Comparison of ENCODE assay signal across 8 cellular contexts in the genomic region with DNA sequence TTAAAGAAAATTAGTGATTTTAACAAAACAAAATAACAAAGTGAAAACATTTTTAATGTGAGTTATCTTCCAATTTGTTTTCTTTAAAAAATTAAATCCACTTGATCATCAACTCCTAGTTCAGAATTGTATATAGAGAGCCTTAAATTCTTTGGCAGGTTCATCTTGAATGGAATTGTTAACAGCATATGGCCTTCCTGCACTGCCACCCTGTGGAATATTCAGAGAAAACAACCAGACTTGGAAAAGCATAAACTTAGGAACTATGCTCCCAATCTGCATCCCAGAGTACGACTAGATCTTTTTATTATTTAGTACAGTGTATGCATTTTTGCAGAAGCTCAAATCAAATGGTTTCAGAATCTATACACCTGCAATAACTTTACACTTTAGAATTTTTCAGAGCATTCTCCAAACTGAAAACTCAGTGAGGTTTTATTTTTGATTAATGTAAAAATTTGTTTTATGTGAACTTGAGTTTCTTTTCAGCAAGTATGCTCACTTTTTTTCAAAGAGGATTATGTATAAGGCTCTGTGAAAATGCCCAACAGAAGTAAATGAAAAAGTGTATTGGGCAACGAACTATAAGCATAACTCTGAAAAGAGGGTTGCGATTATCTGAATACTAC. TPM values are rescaled to one million over a fixed set of nuclear protein-coding genes. Genes with fewer than 3 reads are reported as not detected.
DNase-seq lines count a peak whose midpoint lies in the region; ATAC-seq and TF ChIP-seq lines count a peak whose summit lies in the region.

No MANE protein-coding gene starts in this region.

- DNase-seq in AG08395 (ENCODE audit: low spot score) (peak; percentile 54), NB4 (ENCODE audit: low read depth) (peak; percentile 51), activated B cell treated with CpG ODN at 0.5 μM for 24 hours (no peak), left ventricle myocardium superior (no peak), spleen (no peak)
- DNase-seq in T-helper 2 cell treated with Interferon-gamma antibody and Interleukin-4, amounts not matched to agents 5 μg/mL and 100 μg/mL, for 36 hours (ENCODE audit: low spot score) = no peak

- no peak overlapping the region for H3K4me3 Mint-ChIP-seq in activated B cell treated with CpG ODN at 0.5 μM for 24 hours
- H3K4me3 Mint-ChIP-seq in T-helper 2 cell treated with Interferon-gamma antibody and Interleukin-4, amounts not matched to agents 5 μg/mL and 100 μg/mL, for 36 hours = no peak overlapping the region

- no peaks in the 10 kb centered on the region for H3K9me3 Mint-ChIP-seq in activated B cell treated with CpG ODN at 0.5 μM for 24 hours
- no peaks in the 10 kb centered on the region for H3K9me3 Mint-ChIP-seq in T-helper 2 cell treated with Interferon-gamma antibody and Interleukin-4, amounts not matched to agents 5 μg/mL and 100 μg/mL, for 36 hours

- no peak overlapping the region for H3K27ac Mint-ChIP-seq in activated B cell treated with CpG ODN at 0.5 μM for 24 hours
- H3K27ac Mint-ChIP-seq in T-helper 2 cell treated with Interferon-gamma antibody and Interleukin-4, amounts not matched to agents 5 μg/mL and 100 μg/mL, for 36 hours = no peak overlapping the region

- peaks cover 0 to 8% (median 5%) of the 10 kb centered on the region in 6 donors for H3K4me1 ChIP-seq in spleen

- no peaks in the 10 kb centered on the region for H3K27me3 ChIP-seq in spleen (replicated peaks in 1 of 7)

- H3K9me3 ChIP-seq in spleen = no peaks in the 10 kb centered on the region

- no peak overlapping the region for H3K27ac ChIP-seq in spleen

- no peak for TF ChIP-seq POLR2A in NB4 (IDR thresholded peaks at IDR 0.05; ENCODE audit: extremely low read depth, insufficient read length)
- no peak for TF ChIP-seq POLR2A in spleen (IDR thresholded peaks at IDR 0.05)

- H3K4me3 ChIP-seq in NB4 (ENCODE audit: low read depth, low read length) (no peak overlapping the region), spleen (no peak overlapping the region)

- no peaks in the 10 kb centered on the region for H3K36me3 ChIP-seq in spleen

- WGBS in spleen, 5 donors = 63 to 72% (median 65%) methylated on average over 3 of the region's 3 CpGs

- H3K36me3 Mint-ChIP-seq in activated B cell treated with CpG ODN at 0.5 μM for 24 hours (ENCODE audit: low read depth) = no peaks in the 10 kb centered on the region
- H3K36me3 Mint-ChIP-seq in T-helper 2 cell treated with Interferon-gamma antibody and Interleukin-4, amounts not matched to agents 5 μg/mL and 100 μg/mL, for 36 hours (ENCODE audit: low read depth) = no peaks in the 10 kb centered on the region

- H3K27me3 Mint-ChIP-seq in activated B cell treated with CpG ODN at 0.5 μM for 24 hours = no peaks in the 10 kb centered on the region
- H3K27me3 Mint-ChIP-seq in T-helper 2 cell treated with Interferon-gamma antibody and Interleukin-4, amounts not matched to agents 5 μg/mL and 100 μg/mL, for 36 hours (ENCODE audit: low read depth) = no peaks in the 10 kb centered on the region

- H3K4me1 Mint-ChIP-seq in activated B cell treated with CpG ODN at 0.5 μM for 24 hours = peaks cover 5% of the 10 kb centered on the region
- no peaks in the 10 kb centered on the region for H3K4me1 Mint-ChIP-seq in T-helper 2 cell treated with Interferon-gamma antibody and Interleukin-4, amounts not matched to agents 5 μg/mL and 100 μg/mL, for 36 hours (ENCODE audit: low read depth)

- intact Hi-C loops in activated B cell treated with CpG ODN at 0.5 μM for 24 hours (cut with micrococcal nuclease) = loop anchor here (1.0 to 10.0 kb wide), 8 partner anchors 99 to 1650 kb away; no protein-coding TSS in a partner anchor
- intact Hi-C loops in left ventricle myocardium superior (cut with micrococcal nuclease) = loop anchor here (10.0 kb wide), 2 partner anchors 230 to 330 kb away; no protein-coding TSS in a partner anchor
- intact Hi-C loops in spleen (cut with DNase I; ENCODE audit: low total_unique reads) = loop anchor here (5.0 to 10.0 kb wide), 2 partner anchors 230 to 332 kb away; no protein-coding TSS in a partner anchor

- CTCF ChIA-PET in activated B cell treated with CpG ODN at 0.5 μM for 24 hours (lab: Charles Lee) = interaction anchor here (0.8 to 5.8 kb wide), 11 partner anchors 47 to 335 kb away, joined by 3 to 68 read pairs (median 6); no protein-coding TSS in a partner anchor

- POLR2A ChIA-PET in activated B cell treated with CpG ODN at 0.5 μM for 24 hours (lab: Charles Lee) = no interaction called here

- ATAC-seq in activated B cell treated with CpG ODN at 0.5 μM for 24 hours (ENCODE audit: low read depth) = no peak
- peak; percentile 72 for ATAC-seq in left ventricle myocardium superior
- no peak for ATAC-seq in HG03135 (IDR thresholded peaks at IDR 0.05; ENCODE audit: unreplicated experiment)

- TF ChIP-seq CTCF in GM12873 (IDR thresholded peaks at IDR 0.05; ENCODE audit: insufficient read depth, low read depth, low read length, missing control alignments) (peak; percentile 51), NB4 (IDR thresholded peaks at IDR 0.05; ENCODE audit: low read depth, low read length) (peak; percentile 57), activated B cell treated with CpG ODN at 0.5 μM for 24 hours (IDR thresholded peaks at IDR 0.05) (peak; percentile 49), spleen (IDR thresholded peaks at IDR 0.05 in 8 of 11, conservative IDR thresholded peaks at IDR 0.05 in 3 of 11) (peak in 10 of 11 experiments; percentile 18 to 71 (median 60))

RNA-seq across cellular contexts. Expression of gene ANK3, which starts 44.9 kb away (rescaled TPM):
- 4.0 and 4.2 TPM in 2 replicates for total RNA-seq in activated B cell treated with CpG ODN at 0.5 μM for 24 hours
- total RNA-seq in left ventricle myocardium superior = 188 TPM
- 100 to 1,000 TPM in 1 of 7 donors, 10 to 100 TPM in 6; 30.6 to 133 (median 75.7) TPM for total RNA-seq in spleen
- polyA plus RNA-seq in spleen = 1 to 10 TPM; 2.0 to 6.2 (median 4.2) TPM

Comparison
In these comparisons a context has a peak if more than half of its experiments do, and no peak if none do; other contexts are left out.
1. DNase-seq: peak in AG08395 (single experiment) and NB4 (single experiment); none in activated B cell treated with CpG ODN at 0.5 μM for 24 hours (single experiment), left ventricle myocardium superior (single experiment), spleen (single experiment) and T-helper 2 cell treated with Interferon-gamma antibody and Interleukin-4, amounts not matched to agents 5 μg/mL and 100 μg/mL, for 36 hours (single experiment).
2. Peak in every context shown above with its lines, with median percentiles within 50 percentile points of each other: CTCF ChIP-seq.